ENCODE assay signal across 20 cellular contexts in the genomic region with DNA sequence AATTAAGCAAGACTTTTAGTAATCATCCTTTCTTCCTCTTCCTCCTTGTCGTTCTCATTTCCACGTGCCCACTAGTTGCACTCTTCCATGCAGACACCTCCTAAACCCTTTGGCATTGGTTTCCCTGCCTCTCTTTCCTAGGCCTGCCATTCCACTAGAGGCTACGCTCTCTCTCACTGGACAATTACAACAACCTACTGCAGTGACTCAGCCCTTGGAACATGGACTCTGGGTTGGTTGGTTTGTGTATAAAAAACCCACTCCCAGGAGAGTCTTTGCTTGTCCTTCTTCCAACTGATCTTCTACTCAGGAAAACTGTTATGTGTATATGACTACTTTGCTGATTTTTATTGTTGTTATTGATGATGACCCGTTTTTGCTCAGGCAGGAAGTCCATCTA.
DNase-seq lines count a peak whose midpoint lies in the region; ATAC-seq and TF ChIP-seq lines count a peak whose summit lies in the region.
"Had no signal": no experiment of that assay in that cellular context is flagged by ENCODE, and none has a peak within 500 bp of the region (broad histone marks: within the 10 kb centered on the region; RNA-seq: fewer than 3 reads in every experiment).

No MANE protein-coding gene starts in this region.

- no peak overlapping the region for H2BK15ac ChIP-seq in mesendoderm (replicated peaks; ENCODE audit: low read depth)

- TF ChIP-seq POLR2A in sigmoid colon (IDR thresholded peaks at IDR 0.05) = no peak

- H3K4me2 ChIP-seq in mesendoderm (ENCODE audit: low read length) = no peak overlapping the region
- H3K4me2 ChIP-seq: hepatocyte had no signal

- H4K5ac ChIP-seq in mesendoderm (ENCODE audit: low read length) = no peak overlapping the region

- H2BK5ac ChIP-seq in mesendoderm (ENCODE audit: low read length) = no peak overlapping the region

- no peaks in the 10 kb centered on the region for H3K4me1 Mint-ChIP-seq in natural killer cell
- H3K4me1 Mint-ChIP-seq: activated CD4-positive, alpha-beta T cell treated with anti-CD3 and anti-CD28 coated beads for 36 hours; T-cell had no signal

- H3K4ac ChIP-seq in mesendoderm (ENCODE audit: low read depth, low read length) = no peak overlapping the region

- H3K27me3 ChIP-seq in MG63 = no peaks in the 10 kb centered on the region
- H3K27me3 ChIP-seq in sigmoid colon = no peaks in the 10 kb centered on the region
- no peaks in the 10 kb centered on the region for H3K27me3 ChIP-seq in mesendoderm (ENCODE audit: insufficient read depth, low read length, poor library complexity)
- H3K27me3 ChIP-seq: hepatocyte had no signal

- 61 to 71% methylated on average over 4 of the region's 4 CpGs for WGBS in sigmoid colon, 2 donors
- no CpG with 5 or more reads among the region's 4 CpGs for WGBS in mesendoderm (ENCODE audit: extremely low coverage, insufficient coverage, low lambda C conversion rate)

- H3K27ac ChIP-seq in sigmoid colon (peak overlapping the region; percentile 41 to 65 (median 52)), mesendoderm (ENCODE audit: low read depth, low read length) (no peak overlapping the region)
- H3K27ac ChIP-seq: hepatocyte had no signal

- H3K4me3 Mint-ChIP-seq in natural killer cell = no peak overlapping the region
- H3K4me3 Mint-ChIP-seq: activated CD4-positive, alpha-beta T cell treated with anti-CD3 and anti-CD28 coated beads for 36 hours; CD4-positive, alpha-beta T cell; naive thymus-derived CD4-positive, alpha-beta T cell; T-cell; type B pancreatic cell had no signal

- no peaks in the 10 kb centered on the region for H3K36me3 Mint-ChIP-seq in natural killer cell

- no peak overlapping the region for H3K27ac Mint-ChIP-seq in natural killer cell
- H3K27ac Mint-ChIP-seq: activated CD4-positive, alpha-beta T cell treated with anti-CD3 and anti-CD28 coated beads for 36 hours; CD4-positive, alpha-beta T cell; T-cell; type B pancreatic cell had no signal

- no peak overlapping the region for H2BK120ac ChIP-seq in mesendoderm (ENCODE audit: low read depth, low read length)

- no peak overlapping the region for H3K18ac ChIP-seq in mesendoderm (ENCODE audit: low read length)

- peak; percentile 58 for ATAC-seq in left ventricle myocardium superior
- ATAC-seq in natural killer cell = no peak
- ATAC-seq: activated CD4-positive, alpha-beta T cell treated with anti-CD3 and anti-CD28 coated beads for 36 hours; activated naive CD4-positive, alpha-beta T cell treated with anti-CD3 and anti-CD28 coated beads, Interleukin-2, amount 50 U/mL, for 72 hours; naive thymus-derived CD4-positive, alpha-beta T cell; stimulated activated naive CD8-positive, alpha-beta T cell treated with anti-CD3 and anti-CD28 coated beads, Interleukin-15, Interleukin-2, amounts not matched to agents 100 U/mL and 50 U/mL, for 24 hours; T-cell had no signal

- TF ChIP-seq EP300 in sigmoid colon (IDR thresholded peaks at IDR 0.05) = no peak

- H3K9me3 ChIP-seq in MG63 (no peaks in the 10 kb centered on the region), sigmoid colon (no peaks in the 10 kb centered on the region)

- H3K79me2 ChIP-seq in mesendoderm (ENCODE audit: control insufficient read depth, insufficient read depth, low read length) = no peaks in the 10 kb centered on the region
- H3K79me2 ChIP-seq: hepatocyte had no signal

- intact Hi-C loops in left ventricle myocardium superior (cut with micrococcal nuclease) = no loop called here
- intact Hi-C loops in sigmoid colon (cut with DNase I) = loop anchor here (10.0 kb wide), 1 partner anchor 213 kb away; no protein-coding TSS in a partner anchor
- intact Hi-C loops in natural killer cell (cut with micrococcal nuclease) = loop anchor here (10.0 kb wide), 1 partner anchor 1513 kb away; no protein-coding TSS in a partner anchor

- in situ Hi-C loops in GM13977 (cut with MboI; ENCODE audit: low pct_unique_long_range_greater_than_20kb, low sequenced_read_pairs, unreplicated experiment) = loop anchor here (10.0 kb wide), 1 partner anchor 503 kb away; the partner anchor contains the start of gene GADD45G

- H3K27me3 Mint-ChIP-seq in natural killer cell (ENCODE audit: low read depth in 2 of 2) = peaks cover 6 to 11% of the 10 kb centered on the region in 2 donors
- H3K27me3 Mint-ChIP-seq: CD4-positive, alpha-beta T cell; type B pancreatic cell had no signal

- no peaks in the 10 kb centered on the region for H3K79me1 ChIP-seq in mesendoderm (ENCODE audit: low read length)

- DNase-seq in MG63 = peak; percentile 61
- DNase-seq in SKM-1 treated with dmso at 0.1 percent for 144 hours (lab: John Stamatoyannopoulos, UW; ENCODE audit: unreplicated experiment) = peak; percentile 17
- no peak for DNase-seq in left ventricle myocardium superior
- DNase-seq in sigmoid colon = no peak
- no peak for DNase-seq in GM13977 (ENCODE audit: low spot score)
- DNase-seq in mesendoderm = no peak
- no peak for DNase-seq in GOT3 (lab: John Stamatoyannopoulos, UW)
- no peak for DNase-seq in natural killer cell
- DNase-seq: activated CD4-positive, alpha-beta T cell treated with anti-CD3 and anti-CD28 coated beads for 36 hours; CD4-positive, alpha-beta T cell; naive thymus-derived CD4-positive, alpha-beta T cell; NCI-H1105; NCI-H2081; NCI-H524; stimulated activated CD4-positive, alpha-beta T cell treated with anti-CD3 and anti-CD28 coated beads, Interleukin-4, amount 100 ng/mL, for 1 hour; stimulated activated naive CD8-positive, alpha-beta T cell treated with anti-CD3 and anti-CD28 coated beads, Interleukin-15, Interleukin-2, amounts not matched to agents 100 U/mL and 50 U/mL, for 24 hours; T-cell had no signal

- no peak overlapping the region for H3K56ac ChIP-seq in mesendoderm (ENCODE audit: low read length)

- no peaks in the 10 kb centered on the region for H3K36me3 ChIP-seq in MG63
- H3K36me3 ChIP-seq in sigmoid colon = no peaks in the 10 kb centered on the region
- H3K36me3 ChIP-seq in mesendoderm (ENCODE audit: control insufficient read depth, insufficient read depth, low read length) = no peaks in the 10 kb centered on the region

- TF ChIP-seq CTCF in sigmoid colon (IDR thresholded peaks at IDR 0.05) (no peak), GM13977 (IDR thresholded peaks at IDR 0.05; ENCODE audit: extremely low read depth, insufficient read depth, missing control alignments) (no peak), natural killer cell (IDR thresholded peaks at IDR 0.05) (no peak)

- no peak overlapping the region for H3K4me3 ChIP-seq in MG63
- no peak overlapping the region for H3K4me3 ChIP-seq in sigmoid colon
- no peak overlapping the region for H3K4me3 ChIP-seq in mesendoderm (ENCODE audit: low read length)
- H3K4me3 ChIP-seq: hepatocyte had no signal

- H3K9me3 Mint-ChIP-seq in natural killer cell = no peaks in the 10 kb centered on the region
- H3K9me3 Mint-ChIP-seq: type B pancreatic cell had no signal

- H3K4me1 ChIP-seq in sigmoid colon (peaks cover 0 to 24% (median 21%) of the 10 kb centered on the region in 4 donors), mesendoderm (ENCODE audit: control insufficient read depth, low read depth, low read length) (no peaks in the 10 kb centered on the region)

- no peak overlapping the region for H3K9ac ChIP-seq in mesendoderm (ENCODE audit: low read length)

- no peak overlapping the region for H4K8ac ChIP-seq in mesendoderm (ENCODE audit: low read depth, low read length)

- no peak overlapping the region for H3K23ac ChIP-seq in mesendoderm (ENCODE audit: low read length)

- no peak overlapping the region for H2AK5ac ChIP-seq in mesendoderm (ENCODE audit: low read length)

Comparison
In these comparisons a context has a peak if more than half of its experiments do, and no peak if none do; other contexts are left out.
1. DNase-seq: peak in MG63 (single experiment) and SKM-1 treated with dmso at 0.1 percent for 144 hours (single experiment); none in left ventricle myocardium superior (single experiment), sigmoid colon (single experiment), GM13977 (single experiment), mesendoderm (single experiment), GOT3 (single experiment) and natural killer cell (single experiment).